1 cellular context compared by ENCODE assay signal in the genomic region with DNA sequence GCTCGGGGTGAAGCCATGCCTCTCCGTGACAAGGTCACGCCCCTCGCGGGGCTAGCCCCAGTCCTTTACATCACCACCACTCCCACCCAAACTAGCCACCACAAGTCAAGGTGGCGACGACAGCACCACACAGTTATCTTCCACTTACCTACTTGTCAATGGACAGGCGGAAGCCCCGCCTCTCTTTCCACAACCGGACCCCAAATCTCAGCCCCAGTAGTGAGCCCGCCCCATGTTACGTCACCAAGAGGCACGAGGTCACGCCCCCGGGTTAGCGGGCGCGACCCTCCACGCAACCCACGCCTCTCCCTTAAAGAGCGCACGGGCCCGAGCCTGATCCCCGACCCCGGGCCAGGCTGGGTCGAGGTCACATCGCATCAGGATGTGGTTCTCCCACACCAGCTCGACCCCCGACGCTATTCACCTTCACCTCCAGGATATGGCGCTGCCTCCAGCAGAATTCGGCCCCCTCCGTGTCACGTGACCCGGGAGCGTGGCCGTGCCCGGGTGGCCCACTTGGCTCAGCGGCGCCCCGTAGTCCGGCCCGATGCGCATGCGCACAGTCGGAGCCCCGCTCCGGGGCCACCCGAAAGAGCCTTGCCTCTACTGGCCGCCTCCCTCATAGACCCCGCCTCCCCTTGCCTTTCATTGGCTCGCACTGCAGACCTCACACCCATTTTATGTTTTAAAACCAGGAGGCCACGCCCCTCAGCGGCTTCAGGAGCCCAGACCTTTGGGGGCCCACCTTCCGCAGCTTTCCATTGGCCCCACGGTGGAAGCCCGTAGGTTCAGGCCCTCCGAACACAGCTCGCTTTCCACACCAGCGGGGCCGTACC.
TF ChIP-seq lines count a peak whose summit lies in the region.

No MANE protein-coding gene starts in this region.

TF ChIP-seq in HepG2, 621 proteins besides CTCF, POLR2A, EP300 and RAD21 (continued from another document and continues in another):
- no peak for TF ChIP-seq TFDP2 (CRISPR knock-in tag; IDR thresholded peaks at IDR 0.05)
- no peak for TF ChIP-seq ZNF296 (CRISPR knock-in tag; conservative IDR thresholded peaks at IDR 0.05)
- no peak for TF ChIP-seq DMTF1 (CRISPR knock-in tag; IDR thresholded peaks at IDR 0.05)
- TF ChIP-seq ZNF607 (CRISPR knock-in tag; IDR thresholded peaks at IDR 0.05; ENCODE audit: borderline replicate concordance), result no peak; the same call in 1 of the 2 replicates
- no peak for TF ChIP-seq SRSF9 (IDR thresholded peaks at IDR 0.05; ENCODE audit: borderline replicate concordance, insufficient read depth, low read depth, low read length, poor library complexity, severe bottlenecking)
- TF ChIP-seq ZNF12 (CRISPR knock-in tag; IDR thresholded peaks at IDR 0.05), result no peak
- 0 out of 2 replicates have a peak, but pooled peaks have one; percentile 7 for TF ChIP-seq HCFC1 (IDR thresholded peaks at IDR 0.05; ENCODE audit: low read depth, low read length)
- TF ChIP-seq, protein P1, sequence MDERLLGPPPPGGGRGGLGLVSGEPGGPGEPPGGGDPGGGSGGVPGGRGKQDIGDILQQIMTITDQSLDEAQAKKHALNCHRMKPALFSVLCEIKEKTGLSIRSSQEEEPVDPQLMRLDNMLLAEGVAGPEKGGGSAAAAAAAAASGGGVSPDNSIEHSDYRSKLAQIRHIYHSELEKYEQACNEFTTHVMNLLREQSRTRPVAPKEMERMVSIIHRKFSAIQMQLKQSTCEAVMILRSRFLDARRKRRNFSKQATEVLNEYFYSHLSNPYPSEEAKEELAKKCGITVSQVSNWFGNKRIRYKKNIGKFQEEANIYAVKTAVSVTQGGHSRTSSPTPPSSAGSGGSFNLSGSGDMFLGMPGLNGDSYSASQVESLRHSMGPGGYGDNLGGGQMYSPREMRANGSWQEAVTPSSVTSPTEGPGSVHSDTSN (CRISPR knock-in tag; IDR thresholded peaks at IDR 0.05), result no peak
- TF ChIP-seq ZFP62 (CRISPR knock-in tag; IDR thresholded peaks at IDR 0.05), result no peak
- TF ChIP-seq NRL (CRISPR knock-in tag; IDR thresholded peaks at IDR 0.05; ENCODE audit: borderline replicate concordance), result peak; percentile 78; the same call in 1 of the 2 replicates
- TF ChIP-seq KLF15 (CRISPR knock-in tag; IDR thresholded peaks at IDR 0.05; ENCODE audit: borderline replicate concordance), result peak; percentile 63; the same call in 1 of the 2 replicates
- peak; percentile 20; the same call in 1 of the 2 replicates for TF ChIP-seq ZNF746 (CRISPR knock-in tag; IDR thresholded peaks at IDR 0.05)
- peak; percentile 33 for TF ChIP-seq TAF15 (IDR thresholded peaks at IDR 0.05; ENCODE audit: low read depth, low read length, poor library complexity, severe bottlenecking)
- TF ChIP-seq ZFP1 (CRISPR knock-in tag; IDR thresholded peaks at IDR 0.05), result no peak
- TF ChIP-seq PAF1 (CRISPR knock-in tag; IDR thresholded peaks at IDR 0.05), result no peak
- no peak for TF ChIP-seq HNRNPL (IDR thresholded peaks at IDR 0.05; ENCODE audit: low read depth, low read length)
- no peak for TF ChIP-seq AFF4 (CRISPR knock-in tag; IDR thresholded peaks at IDR 0.05)
- no peak for TF ChIP-seq ZNF136 (CRISPR knock-in tag; IDR thresholded peaks at IDR 0.05; ENCODE audit: low read depth)
- TF ChIP-seq ZMYM4 (CRISPR knock-in tag; IDR thresholded peaks at IDR 0.05), result peak; percentile 81
- TF ChIP-seq, protein P2, sequence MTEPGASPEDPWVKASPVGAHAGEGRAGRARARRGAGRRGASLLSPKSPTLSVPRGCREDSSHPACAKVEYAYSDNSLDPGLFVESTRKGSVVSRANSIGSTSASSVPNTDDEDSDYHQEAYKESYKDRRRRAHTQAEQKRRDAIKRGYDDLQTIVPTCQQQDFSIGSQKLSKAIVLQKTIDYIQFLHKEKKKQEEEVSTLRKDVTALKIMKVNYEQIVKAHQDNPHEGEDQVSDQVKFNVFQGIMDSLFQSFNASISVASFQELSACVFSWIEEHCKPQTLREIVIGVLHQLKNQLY (CRISPR knock-in tag; IDR thresholded peaks at IDR 0.05), result peak; percentile 43; the same call in 1 of the 2 replicates
- peak; percentile 69; the same call in 1 of the 2 replicates for TF ChIP-seq POLR2AphosphoS5 (IDR thresholded peaks at IDR 0.05; ENCODE audit: low read depth, low read length)
- TF ChIP-seq, protein P3, sequence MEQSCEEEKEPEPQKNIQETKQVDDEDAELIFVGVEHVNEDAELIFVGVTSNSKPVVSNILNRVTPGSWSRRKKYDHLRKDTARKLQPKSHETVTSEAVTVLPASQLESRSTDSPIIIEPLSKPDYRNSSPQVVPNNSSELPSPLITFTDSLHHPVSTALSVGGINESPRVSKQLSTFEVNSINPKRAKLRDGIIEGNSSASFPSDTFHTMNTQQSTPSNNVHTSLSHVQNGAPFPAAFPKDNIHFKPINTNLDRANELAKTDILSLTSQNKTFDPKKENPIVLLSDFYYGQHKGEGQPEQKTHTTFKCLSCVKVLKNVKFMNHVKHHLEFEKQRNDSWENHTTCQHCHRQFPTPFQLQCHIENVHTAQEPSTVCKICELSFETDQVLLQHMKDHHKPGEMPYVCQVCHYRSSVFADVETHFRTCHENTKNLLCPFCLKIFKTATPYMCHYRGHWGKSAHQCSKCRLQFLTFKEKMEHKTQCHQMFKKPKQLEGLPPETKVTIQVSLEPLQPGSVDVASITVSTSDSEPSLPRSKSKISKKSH (CRISPR knock-in tag; IDR thresholded peaks at IDR 0.05; ENCODE audit: borderline replicate concordance), result 0 out of 2 replicates have a peak, but pooled peaks have one; percentile 67
- TF ChIP-seq ZNF557 (CRISPR knock-in tag; IDR thresholded peaks at IDR 0.05), result 0 out of 2 replicates have a peak, but pooled peaks have one; percentile 90
- peak; percentile 91 for TF ChIP-seq ARNTL (CRISPR knock-in tag; IDR thresholded peaks at IDR 0.05)
- no peak for TF ChIP-seq ADNP (CRISPR knock-in tag; IDR thresholded peaks at IDR 0.05)
- no peak for TF ChIP-seq NCOA5 (CRISPR knock-in tag; IDR thresholded peaks at IDR 0.05)
- no peak; the same call in 1 of the 2 replicates for TF ChIP-seq TARDBP (CRISPR knock-in tag; IDR thresholded peaks at IDR 0.05)
- 0 out of 2 replicates have a peak, but pooled peaks have one; percentile 17 for TF ChIP-seq ZNF709 (CRISPR knock-in tag; IDR thresholded peaks at IDR 0.05)
- TF ChIP-seq, protein P4, sequence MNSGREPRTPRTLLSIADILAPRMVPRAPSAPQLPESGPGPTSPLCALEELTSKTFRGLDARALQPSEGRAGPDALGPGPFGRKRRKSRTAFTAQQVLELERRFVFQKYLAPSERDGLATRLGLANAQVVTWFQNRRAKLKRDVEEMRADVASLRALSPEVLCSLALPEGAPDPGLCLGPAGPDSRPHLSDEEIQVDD (CRISPR knock-in tag; IDR thresholded peaks at IDR 0.05; ENCODE audit: borderline replicate concordance), result no peak
- TF ChIP-seq ZNF773 (CRISPR knock-in tag; IDR thresholded peaks at IDR 0.05; ENCODE audit: borderline replicate concordance), result 0 out of 2 replicates have a peak, but pooled peaks have one; percentile 72
- TF ChIP-seq, protein P5, sequence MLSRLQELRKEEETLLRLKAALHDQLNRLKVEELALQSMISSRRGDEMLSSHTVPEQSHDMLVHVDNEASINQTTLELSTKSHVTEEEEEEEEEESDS (CRISPR knock-in tag; IDR thresholded peaks at IDR 0.05; ENCODE audit: borderline replicate concordance), result no peak
- peak; percentile 80; the same call in 1 of the 2 replicates for TF ChIP-seq YEATS2 (CRISPR knock-in tag; IDR thresholded peaks at IDR 0.05; ENCODE audit: borderline replicate concordance)
- TF ChIP-seq ZNF17 (CRISPR knock-in tag; IDR thresholded peaks at IDR 0.05), result no peak
- TF ChIP-seq CHD2 (IDR thresholded peaks at IDR 0.05; ENCODE audit: low read depth, low read length), result peak; percentile 68; the same call in 1 of the 2 replicates
- TF ChIP-seq EHMT2 (IDR thresholded peaks at IDR 0.05; ENCODE audit: borderline replicate concordance, low read depth, low read length), result no peak
- TF ChIP-seq ZBTB21 (CRISPR knock-in tag; IDR thresholded peaks at IDR 0.05), result no peak
- no peak for TF ChIP-seq DZIP1 (CRISPR knock-in tag; IDR thresholded peaks at IDR 0.05)
- no peak for TF ChIP-seq ZNF841 (CRISPR knock-in tag; IDR thresholded peaks at IDR 0.05; ENCODE audit: borderline replicate concordance)
- TF ChIP-seq NFKB2 (CRISPR knock-in tag; IDR thresholded peaks at IDR 0.05; ENCODE audit: borderline replicate concordance), result peak; percentile 65; the same call in 1 of the 2 replicates
- peak; percentile 65; the same call in 1 of the 2 replicates for TF ChIP-seq CEBPB (IDR thresholded peaks at IDR 0.05; ENCODE audit: borderline replicate concordance, low read depth, low read length)
- TF ChIP-seq, protein P6, sequence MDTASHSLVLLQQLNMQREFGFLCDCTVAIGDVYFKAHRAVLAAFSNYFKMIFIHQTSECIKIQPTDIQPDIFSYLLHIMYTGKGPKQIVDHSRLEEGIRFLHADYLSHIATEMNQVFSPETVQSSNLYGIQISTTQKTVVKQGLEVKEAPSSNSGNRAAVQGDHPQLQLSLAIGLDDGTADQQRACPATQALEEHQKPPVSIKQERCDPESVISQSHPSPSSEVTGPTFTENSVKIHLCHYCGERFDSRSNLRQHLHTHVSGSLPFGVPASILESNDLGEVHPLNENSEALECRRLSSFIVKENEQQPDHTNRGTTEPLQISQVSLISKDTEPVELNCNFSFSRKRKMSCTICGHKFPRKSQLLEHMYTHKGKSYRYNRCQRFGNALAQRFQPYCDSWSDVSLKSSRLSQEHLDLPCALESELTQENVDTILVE (CRISPR knock-in tag; IDR thresholded peaks at IDR 0.05), result no peak
- TF ChIP-seq ZNF430 (CRISPR knock-in tag; IDR thresholded peaks at IDR 0.05), result peak; percentile 62; the same call in 1 of the 2 replicates
- peak; percentile 81; the same call in 1 of the 2 replicates for TF ChIP-seq ZNF33B (CRISPR knock-in tag; IDR thresholded peaks at IDR 0.05)
- no peak; the same call in 1 of the 2 replicates for TF ChIP-seq CENPT (CRISPR knock-in tag; IDR thresholded peaks at IDR 0.05; ENCODE audit: low read depth)
- no peak for TF ChIP-seq ZNF530 (CRISPR knock-in tag; IDR thresholded peaks at IDR 0.05; ENCODE audit: low read depth)
- no peak for TF ChIP-seq MAFF (IDR thresholded peaks at IDR 0.05; ENCODE audit: low read depth, low read length)
- TF ChIP-seq RFX1 (IDR thresholded peaks at IDR 0.05), result no peak
